10 cellular contexts compared by ENCODE assay signal in the genomic region with DNA sequence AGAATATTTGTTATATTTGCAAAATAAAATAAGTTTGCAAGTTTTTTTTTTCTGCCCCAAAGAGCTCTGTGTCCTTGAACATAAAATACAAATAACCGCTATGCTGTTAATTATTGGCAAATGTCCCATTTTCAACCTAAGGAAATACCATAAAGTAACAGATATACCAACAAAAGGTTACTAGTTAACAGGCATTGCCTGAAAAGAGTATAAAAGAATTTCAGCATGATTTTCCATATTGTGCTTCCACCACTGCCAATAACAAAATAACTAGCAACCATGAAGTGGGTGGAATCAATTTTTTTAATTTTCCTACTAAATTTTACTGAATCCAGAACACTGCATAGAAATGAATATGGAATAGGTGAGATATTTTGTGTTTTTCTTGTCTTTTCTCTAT. TPM values are rescaled to one million over a fixed set of nuclear protein-coding genes. Genes with fewer than 3 reads are reported as not detected.
"Had no signal": no experiment of that assay in that cellular context is flagged by ENCODE, and none has a peak within 500 bp of the region (broad histone marks: within the 10 kb centered on the region; RNA-seq: fewer than 3 reads in every experiment).

AFP (plus strand) TSS at position 238 of the 400 bp plus-strand sequence; CDS start at position 280, 42 bp downstream.

- H3K9ac ChIP-seq: GM23248 had no signal

- H3K27ac ChIP-seq: GM23248, HL-60 had no signal

- H3K36me3 ChIP-seq: HAP-1 had no signal

- H2AFZ ChIP-seq: GM23248 had no signal

- ATAC-seq: HCT116, K562 had no signal

- H3K27ac Mint-ChIP-seq: HFFc6 had no signal

- H3K9me3 Mint-ChIP-seq: HFFc6 had no signal

- FAIRE-seq: K562 had no signal

- H3K9me3 ChIP-seq: HAP-1 had no signal

- H3K4me3 Mint-ChIP-seq: HFFc6 had no signal

- H3K4me3 ChIP-seq: GM23248, HAP-1, K562 had no signal

- DNase-seq: GM23248, GOT3, H7, HFFc6, IMR-90, KG1 had no signal

RNA-seq across cellular contexts. Expression of gene AFP, which starts in this region (rescaled TPM):
- total RNA-seq: GM23248 had no signal
